Comparison of ENCODE assay signal across 24 cellular contexts in genomic region chr15:91411570-91411969, GRCh38.
"Had no signal": no experiment of that assay in that cellular context is flagged by ENCODE, and none has a peak within 500 bp of the region (broad histone marks: within the 10 kb centered on the region; RNA-seq: fewer than 3 reads in every experiment).

No MANE protein-coding gene starts in this region.

- DNase-seq: dermis blood vessel endothelial cell; effector memory CD4-positive, alpha-beta T cell; foreskin keratinocyte; glutamatergic neuron; heart right ventricle; hippocampal formation; left cardiac atrium; left ventricle myocardium inferior; lower lobe of right lung; naive thymus-derived CD8-positive, alpha-beta T cell; nephron progenitor cell; occipital lobe; pancreas; stimulated activated CD4-positive, alpha-beta T cell treated with anti-CD3 and anti-CD28 coated beads, Interleukin-4, amount 100 ng/mL, for 4 hours; stimulated activated naive CD8-positive, alpha-beta T cell treated with anti-CD3 and anti-CD28 coated beads, Interleukin-15, Interleukin-2, amounts not matched to agents 100 U/mL and 50 U/mL, for 24 hours; substantia nigra; testis; tibial artery had no signal

- H3K36me3 ChIP-seq: esophagus muscularis mucosa, heart right ventricle, left ventricle myocardium inferior, lower lobe of right lung, pancreas, tibial artery had no signal

- H3K4me3 ChIP-seq: coronary artery, esophagus muscularis mucosa, heart right ventricle, left ventricle myocardium inferior, lower lobe of right lung, pancreas, testis, tibial artery had no signal

- H3K27ac ChIP-seq: coronary artery, esophagus muscularis mucosa, foreskin keratinocyte, left ventricle myocardium inferior, lower lobe of right lung, testis, tibial artery had no signal

- FAIRE-seq: endothelial cell of umbilical vein, islet of Langerhans, pancreas had no signal

- ATAC-seq: foreskin keratinocyte; heart right ventricle; left cardiac atrium; naive thymus-derived CD8-positive, alpha-beta T cell; pancreas; sciatic nerve; stimulated activated memory B cell treated with anti-CD40 and anti-IgM and Interleukin-4, amounts not matched to agents 10 μg/mL and 1 μg/mL and 100 μg/mL, for 72 hours; stimulated activated naive CD8-positive, alpha-beta T cell treated with anti-CD3 and anti-CD28 coated beads, Interleukin-15, Interleukin-2, amounts not matched to agents 100 U/mL and 50 U/mL, for 24 hours had no signal

- H3K4me1 ChIP-seq: testis had no signal

- H3K9me3 ChIP-seq: esophagus muscularis mucosa, left ventricle myocardium inferior, lower lobe of right lung, pancreas, testis, tibial artery had no signal

- H3K27me3 ChIP-seq: esophagus muscularis mucosa, foreskin keratinocyte, heart right ventricle, pancreas, testis, tibial artery had no signal
